In the genomic region with DNA sequence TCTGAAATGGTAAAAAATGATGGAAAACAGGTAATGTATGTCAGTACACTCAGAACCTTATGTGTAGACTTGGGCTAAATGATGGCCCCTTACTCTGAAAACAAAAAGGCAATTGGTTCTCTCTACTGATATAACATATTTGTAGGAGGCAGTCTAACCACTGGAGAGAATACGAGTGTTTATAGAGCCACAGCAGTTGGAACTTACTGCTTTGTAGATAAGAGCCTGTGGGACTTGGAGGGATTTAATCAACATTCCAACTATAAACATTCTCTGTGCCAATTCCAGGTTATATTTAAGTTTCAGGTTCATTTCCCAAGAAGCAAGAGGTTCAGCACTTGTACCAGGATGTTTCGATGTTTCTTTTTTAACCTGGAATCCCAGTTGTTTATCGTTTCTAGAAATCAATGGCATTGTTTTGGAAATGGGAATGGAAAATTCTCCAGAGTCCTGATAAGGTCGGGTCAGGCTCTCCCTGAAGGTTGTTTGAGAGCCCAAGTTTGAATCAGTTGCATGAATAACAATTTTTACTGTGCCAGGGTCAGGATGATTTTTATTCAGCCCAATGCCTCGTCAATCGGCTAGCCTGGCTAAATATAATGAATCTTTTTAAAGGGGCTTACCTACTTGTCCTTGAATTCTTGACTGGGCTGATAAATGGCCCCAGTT, we compare ENCODE assay signal across 31 cellular contexts.
"Had no signal": no experiment of that assay in that cellular context is flagged by ENCODE, and none has a peak within 500 bp of the region (broad histone marks: within the 10 kb centered on the region; RNA-seq: fewer than 3 reads in every experiment).

No MANE protein-coding gene starts in this region.

- ATAC-seq: activated CD8-positive, alpha-beta memory T cell treated with anti-CD3 and anti-CD28 coated beads, Interleukin-2, amount 10 ng/mL, durations not matched to agents 7 days and 5 days; activated T-cell treated with anti-CD3 and anti-CD28 coated beads, Interleukin-2, amount 50 U/mL, for 72 hours; activated T-helper 17 cell treated with anti-CD3 and anti-CD28 coated beads, Interleukin-2, amount 50 U/mL, for 72 hours; Panc1 had no signal

- DNase-seq: activated CD4-positive, alpha-beta memory T cell treated with anti-CD3 and anti-CD28 coated beads, Interleukin-2, amount 10 ng/mL, durations not matched to agents 7 days and 5 days; activated CD4-positive, alpha-beta T cell treated with anti-CD3 and anti-CD28 coated beads for 1 hour; activated CD4-positive, alpha-beta T cell treated with anti-CD3 and anti-CD28 coated beads for 48 hours; activated CD4-positive, CD25-positive, alpha-beta regulatory T cell; activated CD8-positive, alpha-beta memory T cell treated with anti-CD3 and anti-CD28 coated beads for 24 hours; activated CD8-positive, alpha-beta memory T cell treated with anti-CD3 and anti-CD28 coated beads, Interleukin-2, amount 10 ng/mL, durations not matched to agents 7 days and 5 days; activated CD8-positive, alpha-beta memory T cell treated with anti-CD3 and anti-CD28 coated beads, Interleukin-2, amount 50 U/mL, for 48 hours; activated effector memory CD4-positive, alpha-beta T cell treated with anti-CD3 and anti-CD28 coated beads, Interleukin-2, amount 50 U/mL, for 16 hours; activated naive CD4-positive, alpha-beta T cell; activated naive CD4-positive, alpha-beta T cell treated with anti-CD3 and anti-CD28 coated beads, Interleukin-2, amount 50 U/mL, for 16 hours; activated naive CD8-positive, alpha-beta T cell treated with anti-CD3 and anti-CD28 coated beads for 36 hours; activated T-cell treated with anti-CD3 and anti-CD28 coated beads, Interleukin-2, amount 50 U/mL, for 1 hour; activated T-cell treated with anti-CD3 and anti-CD28 coated beads, Interleukin-2, amount 50 U/mL, for 72 hours; amniotic stem cell; aorta; Kasumi-1; KG1; MG63; NCI-H1048; NCI-H1105 treated with DMSO at 0.1 percent for 48 hours; NCI-H1436; NCI-H1694; NCI-H1930; NCI-H345; NCI-H524 treated with DMSO at 0.1 percent for 48 hours; T1000; WERI-Rb-1 had no signal

- H3K9me3 ChIP-seq: MG63 had no signal

- H3K4me3 ChIP-seq: cardiac muscle cell, MG63, SK-N-MC had no signal

- H3K36me3 ChIP-seq: cardiac muscle cell, MG63, WERI-Rb-1 had no signal

- H3K27me3 ChIP-seq: cardiac muscle cell, MG63 had no signal

- H3K27ac ChIP-seq: cardiac muscle cell, SK-N-MC, WERI-Rb-1 had no signal
